8 cellular contexts compared by ENCODE assay signal in the genomic region with DNA sequence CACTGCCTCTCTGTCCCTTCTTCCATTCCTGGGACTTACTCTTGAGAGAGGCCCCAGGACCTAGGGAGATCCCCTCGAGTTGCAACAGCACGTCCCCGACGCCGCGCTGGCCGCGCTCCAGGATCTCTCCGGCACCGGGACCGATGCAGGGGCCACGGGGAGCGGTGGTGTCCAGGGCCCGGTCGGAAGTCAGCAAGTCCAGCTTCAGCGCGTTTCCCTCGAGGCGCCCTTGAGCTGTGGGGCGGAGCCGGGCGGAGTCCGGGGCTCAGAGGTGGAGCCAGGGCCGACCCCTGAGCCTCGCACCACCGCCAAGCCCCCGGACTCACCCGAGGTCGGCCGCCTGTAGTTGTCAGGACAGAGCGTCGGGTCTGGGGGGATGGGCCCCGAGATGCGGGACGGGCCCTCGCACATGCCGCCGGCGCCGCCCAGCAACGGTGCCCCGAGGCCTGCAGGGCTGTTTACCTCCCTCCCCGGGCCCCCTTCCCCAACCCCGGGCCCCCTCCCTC. TPM values are rescaled to one million over a fixed set of nuclear protein-coding genes. Genes with fewer than 3 reads are reported as not detected.
A peak's percentile ranks its signal among the peaks of the same experiment; 100 is the strongest.
DNase-seq lines count a peak whose midpoint lies in the region; ATAC-seq, FAIRE-seq and TF ChIP-seq lines count a peak whose summit lies in the region.

No MANE protein-coding gene starts in this region.

- H3K27ac ChIP-seq in A549 = peak overlapping the region; percentile 74 to 86
- peak overlapping the region; percentile 80 for H3K27ac ChIP-seq in RWPE1

- POLR2A ChIA-PET in A549 (lab: Yijun Ruan, JAX) = no interaction called here
- POLR2A ChIA-PET in RWPE1 (lab: Yijun Ruan, JAX; ENCODE audit: low non-redundant PET) = no interaction called here

- H3K4me1 ChIP-seq in A549 = peaks cover 17% of the 10 kb centered on the region

- peaks cover 36% of the 10 kb centered on the region for H3K4me1 Mint-ChIP-seq in nephron progenitor cell

- FAIRE-seq in A549 (lab: Jason Lieb, UNC) = no peak

- TF ChIP-seq EP300 in A549 (IDR thresholded peaks at IDR 0.05) = no peak

- H3K27me3 Mint-ChIP-seq in nephron progenitor cell (ENCODE audit: low read depth, poor library complexity) = peaks cover 17% of the 10 kb centered on the region

- TF ChIP-seq CTCF in A549 (IDR thresholded peaks at IDR 0.05) (no peak), RWPE1 (conservative IDR thresholded peaks at IDR 0.05; ENCODE audit: low read depth) (no peak), epithelial cell of proximal tubule (conservative IDR thresholded peaks at IDR 0.05; ENCODE audit: low read depth, low read length) (no peak), nephron progenitor cell (IDR thresholded peaks at IDR 0.05) (no peak)

- H3K4me3 ChIP-seq in A549 (peak overlapping the region; percentile 84), epithelial cell of proximal tubule (ENCODE audit: low read depth, low read length) (peak overlapping the region; percentile 79)

- H3K9me3 Mint-ChIP-seq in nephron progenitor cell = no peaks in the 10 kb centered on the region

- ATAC-seq in A549 (peak in 1 of 2 experiments; percentile 8; a peak in 3 of 6 replicates), GM18502 (IDR thresholded peaks at IDR 0.05; ENCODE audit: poor library complexity, unreplicated experiment) (peak; percentile 7), GM18517 (IDR thresholded peaks at IDR 0.05; ENCODE audit: unreplicated experiment) (no peak)

- peak overlapping the region; percentile 75 for H3K4me3 Mint-ChIP-seq in nephron progenitor cell

- DNase-seq in A549 (ENCODE audit: low read depth in 1 of 2, low spot score in 1 of 2) (no peak), RWPE1 (ENCODE audit: low spot score) (no peak), epithelial cell of proximal tubule (ENCODE audit: low read depth) (no peak), nephron progenitor cell (peak; percentile 75), KG1 (lab: John Stamatoyannopoulos, UW) (no peak), activated gamma-delta T cell (lab: John Stamatoyannopoulos, UW) (no peak)

- no peaks in the 10 kb centered on the region for H3K9me3 ChIP-seq in A549

- TF ChIP-seq POLR2A in A549 (IDR thresholded peaks at IDR 0.05; ENCODE audit: low read length) = no peak

- H3K4me2 ChIP-seq in A549 = peak overlapping the region; percentile 89

- H3K36me3 Mint-ChIP-seq in nephron progenitor cell (ENCODE audit: low read depth) = peaks cover 15% of the 10 kb centered on the region

- no peak for TF ChIP-seq RAD21 in A549 (conservative IDR thresholded peaks at IDR 0.05 in 1 of 2, IDR thresholded peaks at IDR 0.05 in 1 of 2)

- CTCF ChIA-PET in A549 (lab: Yijun Ruan, JAX) = interaction anchor here (1.0 to 16.7 kb wide), 9 partner anchors 20 to 262 kb away, joined by 3 to 174 read pairs (median 5); a partner anchor contains a TSS
- CTCF ChIA-PET in RWPE1 (lab: Yijun Ruan, JAX) = interaction anchor here (0.5 to 3.1 kb wide), 3 partner anchors 119 to 267 kb away, joined by 3 to 15 read pairs (median 3); no protein-coding TSS in a partner anchor

- H3K27ac Mint-ChIP-seq in nephron progenitor cell = no peak overlapping the region

- WGBS in A549 (ENCODE audit: missing lambda C conversion rate) = 30% methylated on average over 29 of the region's 44 CpGs

TF ChIP-seq in A549, 52 proteins besides CTCF, POLR2A, EP300 and RAD21:
- TF ChIP-seq, protein P1, sequence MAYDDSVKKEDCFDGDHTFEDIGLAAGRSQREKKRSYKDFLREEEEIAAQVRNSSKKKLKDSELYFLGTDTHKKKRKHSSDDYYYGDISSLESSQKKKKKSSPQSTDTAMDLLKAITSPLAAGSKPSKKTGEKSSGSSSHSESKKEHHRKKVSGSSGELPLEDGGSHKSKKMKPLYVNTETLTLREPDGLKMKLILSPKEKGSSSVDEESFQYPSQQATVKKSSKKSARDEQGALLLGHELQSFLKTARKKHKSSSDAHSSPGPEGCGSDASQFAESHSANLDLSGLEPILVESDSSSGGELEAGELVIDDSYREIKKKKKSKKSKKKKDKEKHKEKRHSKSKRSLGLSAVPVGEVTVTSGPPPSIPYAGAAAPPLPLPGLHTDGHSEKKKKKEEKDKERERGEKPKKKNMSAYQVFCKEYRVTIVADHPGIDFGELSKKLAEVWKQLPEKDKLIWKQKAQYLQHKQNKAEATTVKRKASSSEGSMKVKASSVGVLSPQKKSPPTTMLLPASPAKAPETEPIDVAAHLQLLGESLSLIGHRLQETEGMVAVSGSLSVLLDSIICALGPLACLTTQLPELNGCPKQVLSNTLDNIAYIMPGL (CRISPR knock-in tag; IDR thresholded peaks at IDR 0.05; ENCODE audit: borderline replicate concordance) = no peak
- no peak for TF ChIP-seq SREBF2 (IDR thresholded peaks at IDR 0.05)
- TF ChIP-seq FOXS1 (CRISPR knock-in tag; IDR thresholded peaks at IDR 0.05) = no peak
- no peak for TF ChIP-seq SMC3 (IDR thresholded peaks at IDR 0.05)
- no peak for TF ChIP-seq CHD4 (IDR thresholded peaks at IDR 0.05; ENCODE audit: borderline replicate concordance)
- TF ChIP-seq RFX5 (IDR thresholded peaks at IDR 0.05) = no peak
TF ChIP-seq in A549: peak in this region for 0.

RNA-seq across cellular contexts. Expression of a gene that starts 0.5 kb away (rescaled TPM):
- 4.0 and 4.3 TPM in 2 replicates for polyA plus RNA-seq in A549 (2011; rRNA removed)
- 13.5 and 14.0 TPM in 2 replicates for polyA plus RNA-seq in A549 (2012; cell fraction: cytosol; rRNA removed)
- 23.0 and 32.4 TPM in 2 replicates for polyA plus RNA-seq in A549 (2012; cell fraction: nucleus; rRNA removed)
- 11.1 to 12.6 TPM (median 12.2 TPM) in 3 replicates for polyA plus RNA-seq in A549 (2017; fragmentation: RNase III; extraction: RNeasy Plus Mini Kit Qiagen cat#74134 plus additional on column Dnase treatment)
- 2.7 and 5.0 TPM in 2 replicates for polyA minus RNA-seq in A549 (2011; rRNA and poly(A)+ RNA removed)
- 12.2 and 17.4 TPM in 2 replicates for total RNA-seq in epithelial cell of proximal tubule

RNA-seq across cellular contexts. Expression of a gene that starts 0.5 kb away (rescaled TPM):
- polyA plus RNA-seq in A549 (2011; rRNA removed) (not detected in 2 replicates), A549 (2017; fragmentation: RNase III; extraction: RNeasy Plus Mini Kit Qiagen cat#74134 plus additional on column Dnase treatment) (0.05 to 0.21 TPM (median 0.06 TPM) in 3 replicates)
- polyA plus RNA-seq in A549 (2012; cell fraction: cytosol; rRNA removed) = 0.08 TPM in 2 replicates
- polyA plus RNA-seq in A549 (2012; cell fraction: nucleus; rRNA removed) = 0.40 and 0.44 TPM in 2 replicates
- not detected in 2 replicates for polyA minus RNA-seq in A549 (2011; rRNA and poly(A)+ RNA removed)
- total RNA-seq in epithelial cell of proximal tubule = 4.7 and 5.9 TPM in 2 replicates

RNA-seq across cellular contexts. Expression of a gene that starts 5.3 kb away (rescaled TPM):
- polyA plus RNA-seq in A549 (2011; rRNA removed) = 1.7 and 1.8 TPM in 2 replicates
- polyA plus RNA-seq in A549 (2012; cell fraction: cytosol; rRNA removed) = 3.2 and 3.6 TPM in 2 replicates
- 1.3 and 2.2 TPM in 2 replicates for polyA plus RNA-seq in A549 (2012; cell fraction: nucleus; rRNA removed)
- 1.4 to 2.2 TPM (median 1.9 TPM) in 3 replicates for polyA plus RNA-seq in A549 (2017; fragmentation: RNase III; extraction: RNeasy Plus Mini Kit Qiagen cat#74134 plus additional on column Dnase treatment)
- 1.2 and 2.5 TPM in 2 replicates for polyA minus RNA-seq in A549 (2011; rRNA and poly(A)+ RNA removed)
- total RNA-seq in epithelial cell of proximal tubule = 13.3 and 15.9 TPM in 2 replicates

RNA-seq across cellular contexts. Expression of a gene that starts 6.0 kb away (rescaled TPM):
- polyA plus RNA-seq in A549 (2011; rRNA removed) (19.4 and 22.2 TPM in 2 replicates), A549 (2017; fragmentation: RNase III; extraction: RNeasy Plus Mini Kit Qiagen cat#74134 plus additional on column Dnase treatment) (25.3 to 26.5 TPM (median 26.4 TPM) in 3 replicates)
- polyA plus RNA-seq in A549 (2012; cell fraction: cytosol; rRNA removed) = 49.6 and 57.6 TPM in 2 replicates
- polyA plus RNA-seq in A549 (2012; cell fraction: nucleus; rRNA removed) = 79.7 and 97.5 TPM in 2 replicates
- polyA minus RNA-seq in A549 (2011; rRNA and poly(A)+ RNA removed) = 21.2 and 29.2 TPM in 2 replicates
- total RNA-seq in epithelial cell of proximal tubule = 71.6 and 73.2 TPM in 2 replicates

RNA-seq across cellular contexts. Expression of a gene that starts 21.1 kb away (rescaled TPM):
- polyA plus RNA-seq in A549 (2011; rRNA removed) = 0.39 and 0.62 TPM in 2 replicates
- 0.70 and 0.84 TPM in 2 replicates for polyA plus RNA-seq in A549 (2012; cell fraction: cytosol; rRNA removed)
- 3.5 and 4.4 TPM in 2 replicates for polyA plus RNA-seq in A549 (2012; cell fraction: nucleus; rRNA removed)
- polyA plus RNA-seq in A549 (2017; fragmentation: RNase III; extraction: RNeasy Plus Mini Kit Qiagen cat#74134 plus additional on column Dnase treatment) = 0.95 to 1.3 TPM (median 1.2 TPM) in 3 replicates
- polyA minus RNA-seq in A549 (2011; rRNA and poly(A)+ RNA removed) = 0.25 and 0.97 TPM in 2 replicates
- total RNA-seq in epithelial cell of proximal tubule = 1.3 and 2.7 TPM in 2 replicates
